In the genomic region with DNA sequence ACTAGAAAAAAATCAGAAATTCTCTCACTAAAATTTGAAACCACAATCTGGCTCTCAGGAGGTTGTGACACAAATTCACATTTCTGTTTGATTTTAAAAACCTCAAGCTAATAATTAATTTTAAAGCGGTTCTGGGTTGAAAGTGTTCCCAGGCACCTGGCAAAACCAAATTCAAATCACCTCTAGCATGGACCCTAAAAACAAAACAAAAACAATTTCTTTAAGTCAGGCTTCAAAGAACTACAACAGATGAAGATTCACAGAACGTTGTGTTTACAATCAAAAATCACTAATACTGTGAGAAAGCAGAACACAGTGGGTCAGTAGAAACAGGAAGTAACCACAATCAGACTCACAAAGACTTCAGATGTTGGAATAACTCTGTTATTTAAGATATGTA, we compare ENCODE assay signal across 16 cellular contexts. TPM values are rescaled to one million over a fixed set of nuclear protein-coding genes. Genes with fewer than 3 reads are reported as not detected.
A peak's percentile ranks its signal among the peaks of the same experiment; 100 is the strongest.
DNase-seq lines count a peak whose midpoint lies in the region; ATAC-seq and TF ChIP-seq lines count a peak whose summit lies in the region.
"Had no signal": no experiment of that assay in that cellular context is flagged by ENCODE, and none has a peak within 500 bp of the region (broad histone marks: within the 10 kb centered on the region; RNA-seq: fewer than 3 reads in every experiment).

No MANE protein-coding gene starts in this region.

- H3K27ac ChIP-seq in CD8-positive, alpha-beta memory T cell (ENCODE audit: low read depth, low read length), result peak overlapping the region; percentile 32
- H3K27ac ChIP-seq: A549, C4-2B, RWPE1 had no signal

- H3K9me3 Mint-ChIP-seq in CD8-positive, alpha-beta memory T cell, result peaks cover 0 to 2% (median 0%) of the 10 kb centered on the region in 5 donors
- no peaks in the 10 kb centered on the region for H3K9me3 Mint-ChIP-seq in activated T-helper 2 cell treated with anti-CD3 and anti-CD28 coated beads, Interferon-gamma antibody, Interleukin-2, Interleukin-4, amounts not matched to agents 10 μg/mL and 5 μg/mL and 100 μg/mL, durations not matched to agents 14 hours and 24 hours and 36 hours
- H3K9me3 Mint-ChIP-seq: WTC11 had no signal

- intact Hi-C loops in activated T-helper 2 cell treated with anti-CD3 and anti-CD28 coated beads, Interferon-gamma antibody, Interleukin-2, Interleukin-4, amounts not matched to agents 10 μg/mL and 5 μg/mL and 100 μg/mL, durations not matched to agents 14 hours and 24 hours and 36 hours (cut with micrococcal nuclease), result loop anchor here (10.0 kb wide), 1 partner anchor 158 kb away; no protein-coding TSS in a partner anchor

- H3K36me3 Mint-ChIP-seq in CD8-positive, alpha-beta memory T cell, result no peaks in the 10 kb centered on the region
- no peaks in the 10 kb centered on the region for H3K36me3 Mint-ChIP-seq in activated T-helper 2 cell treated with anti-CD3 and anti-CD28 coated beads, Interferon-gamma antibody, Interleukin-2, Interleukin-4, amounts not matched to agents 10 μg/mL and 5 μg/mL and 100 μg/mL, durations not matched to agents 14 hours and 24 hours and 36 hours (ENCODE audit: low read depth)
- H3K36me3 Mint-ChIP-seq: WTC11 had no signal

- TF ChIP-seq POLR2A in GM18505 (IDR thresholded peaks at IDR 0.05; ENCODE audit: borderline replicate concordance, extremely low read depth, insufficient read depth, insufficient read length), result no peak

- peak; percentile 85 for ATAC-seq in GM19043 (IDR thresholded peaks at IDR 0.05; ENCODE audit: low read depth, unreplicated experiment)
- ATAC-seq in HG02642 (IDR thresholded peaks at IDR 0.05; ENCODE audit: poor library complexity, unreplicated experiment), result peak; percentile 62
- peak; percentile 80 for ATAC-seq in HG03342 (IDR thresholded peaks at IDR 0.05; ENCODE audit: unreplicated experiment)
- ATAC-seq in GM18505 (IDR thresholded peaks at IDR 0.05; ENCODE audit: unreplicated experiment), result no peak
- no peak for ATAC-seq in HG03039 (IDR thresholded peaks at IDR 0.05; ENCODE audit: unreplicated experiment)
- ATAC-seq: A549; activated CD8-positive, alpha-beta T cell treated with anti-CD3 and anti-CD28 coated beads, Interleukin-2, amount 10 ng/mL, durations not matched to agents 7 days and 5 days; WTC11 had no signal

- no peaks in the 10 kb centered on the region for H3K9me3 ChIP-seq in CD8-positive, alpha-beta memory T cell (ENCODE audit: low read length)
- H3K9me3 ChIP-seq: A549 had no signal

- H3K4me1 ChIP-seq in CD8-positive, alpha-beta memory T cell (ENCODE audit: insufficient read depth, low read length), result no peaks in the 10 kb centered on the region
- H3K4me1 ChIP-seq: A549 had no signal

- no peaks in the 10 kb centered on the region for H3K4me1 Mint-ChIP-seq in CD8-positive, alpha-beta memory T cell
- no peaks in the 10 kb centered on the region for H3K4me1 Mint-ChIP-seq in activated T-helper 2 cell treated with anti-CD3 and anti-CD28 coated beads, Interferon-gamma antibody, Interleukin-2, Interleukin-4, amounts not matched to agents 10 μg/mL and 5 μg/mL and 100 μg/mL, durations not matched to agents 14 hours and 24 hours and 36 hours (ENCODE audit: low read depth)

- CTCF ChIA-PET in CD8-positive, alpha-beta memory T cell (lab: Charles Lee), result no interaction called here

- H3K4me3 ChIP-seq in CD8-positive, alpha-beta memory T cell (ENCODE audit: low read length), result no peak overlapping the region
- H3K4me3 ChIP-seq: A549 had no signal

- DNase-seq in CD8-positive, alpha-beta memory T cell, result no peak
- DNase-seq in amygdala (lab: John Stamatoyannopoulos, UW), result no peak
- no peak for DNase-seq in activated T-helper 2 cell treated with anti-CD3 and anti-CD28 coated beads, Interferon-gamma antibody, Interleukin-2, Interleukin-4, amounts not matched to agents 10 μg/mL and 5 μg/mL and 100 μg/mL, durations not matched to agents 14 hours and 24 hours and 36 hours (ENCODE audit: low spot score)
- DNase-seq: activated CD8-positive, alpha-beta T cell treated with anti-CD3 and anti-CD28 coated beads, Interleukin-2, amount 10 ng/mL, durations not matched to agents 7 days and 5 days; aorta; hypothalamus; retina had no signal

- H3K27ac Mint-ChIP-seq in CD8-positive, alpha-beta memory T cell, result no peak overlapping the region
- H3K27ac Mint-ChIP-seq in activated T-helper 2 cell treated with anti-CD3 and anti-CD28 coated beads, Interferon-gamma antibody, Interleukin-2, Interleukin-4, amounts not matched to agents 10 μg/mL and 5 μg/mL and 100 μg/mL, durations not matched to agents 14 hours and 24 hours and 36 hours, result no peak overlapping the region
- H3K27ac Mint-ChIP-seq: activated CD8-positive, alpha-beta T cell treated with anti-CD3 and anti-CD28 coated beads, Interleukin-2, amount 10 ng/mL, durations not matched to agents 7 days and 5 days; WTC11 had no signal

- H3K27me3 Mint-ChIP-seq in CD8-positive, alpha-beta memory T cell, result peaks cover 2 to 11% of the 10 kb centered on the region in 2 donors
- peaks cover 13% of the 10 kb centered on the region for H3K27me3 Mint-ChIP-seq in activated T-helper 2 cell treated with anti-CD3 and anti-CD28 coated beads, Interferon-gamma antibody, Interleukin-2, Interleukin-4, amounts not matched to agents 10 μg/mL and 5 μg/mL and 100 μg/mL, durations not matched to agents 14 hours and 24 hours and 36 hours (ENCODE audit: low read depth)

- POLR2A ChIA-PET in CD8-positive, alpha-beta memory T cell (lab: Charles Lee), result no interaction called here

- no peaks in the 10 kb centered on the region for H3K36me3 ChIP-seq in CD8-positive, alpha-beta memory T cell (ENCODE audit: insufficient read depth, low read length)

- H3K27me3 ChIP-seq in CD8-positive, alpha-beta memory T cell (ENCODE audit: insufficient read depth, low read length, poor library complexity, severe bottlenecking), result no peaks in the 10 kb centered on the region

- H3K4me3 Mint-ChIP-seq in CD8-positive, alpha-beta memory T cell, result no peak overlapping the region
- no peak overlapping the region for H3K4me3 Mint-ChIP-seq in activated T-helper 2 cell treated with anti-CD3 and anti-CD28 coated beads, Interferon-gamma antibody, Interleukin-2, Interleukin-4, amounts not matched to agents 10 μg/mL and 5 μg/mL and 100 μg/mL, durations not matched to agents 14 hours and 24 hours and 36 hours (ENCODE audit: low read depth)
- H3K4me3 Mint-ChIP-seq: activated CD8-positive, alpha-beta T cell treated with anti-CD3 and anti-CD28 coated beads, Interleukin-2, amount 10 ng/mL, durations not matched to agents 7 days and 5 days; WTC11 had no signal

RNA-seq across cellular contexts. Expression of a gene that starts 7.2 kb away (rescaled TPM):
- not detected for total RNA-seq in CD8-positive, alpha-beta memory T cell
- polyA plus RNA-seq in CD8-positive, alpha-beta memory T cell, result not detected
- not detected in 2 replicates for total RNA-seq in activated T-helper 2 cell treated with anti-CD3 and anti-CD28 coated beads, Interferon-gamma antibody, Interleukin-2, Interleukin-4, amounts not matched to agents 10 μg/mL and 5 μg/mL and 100 μg/mL, durations not matched to agents 14 hours and 24 hours and 36 hours
- total RNA-seq: activated CD8-positive, alpha-beta T cell treated with anti-CD3 and anti-CD28 coated beads, Interleukin-2, amount 10 ng/mL, durations not matched to agents 7 days and 5 days had no signal
- polyA plus RNA-seq: A549 had no signal

Comparison
In these comparisons a context has a peak if more than half of its experiments do, and no peak if none do; other contexts are left out.
1. ATAC-seq: peak in GM19043 (single experiment), HG02642 (single experiment) and HG03342 (single experiment); none in GM18505 (single experiment) and HG03039 (single experiment).